ENCODE assay signal across 1 cellular context in genomic region chr2:202634556-202635440, GRCh38.
TF ChIP-seq lines count a peak whose summit lies in the region.

TSS of gene FAM117B (plus strand) at chr2:202634969. CDS start at chr2:202635188, 219 bp downstream.

TF ChIP-seq in HepG2, 621 proteins besides CTCF, POLR2A, EP300 and RAD21 (continued from another document):
- no peak for TF ChIP-seq KIAA2018 (CRISPR knock-in tag; IDR thresholded peaks at IDR 0.05; ENCODE audit: borderline replicate concordance)
- no peak for TF ChIP-seq NR2F6 (IDR thresholded peaks at IDR 0.05)
- peak; percentile 31; the same call in 1 of the 2 replicates for TF ChIP-seq NR2F6 (CRISPR knock-in tag; IDR thresholded peaks at IDR 0.05)
- TF ChIP-seq ZNF609 (CRISPR knock-in tag; IDR thresholded peaks at IDR 0.05; ENCODE audit: borderline replicate concordance), result peak; percentile 42; the same call in 1 of the 2 replicates
- TF ChIP-seq ZNF598 (CRISPR knock-in tag; IDR thresholded peaks at IDR 0.05; ENCODE audit: borderline replicate concordance), result peak; percentile 96
- TF ChIP-seq, protein P1, sequence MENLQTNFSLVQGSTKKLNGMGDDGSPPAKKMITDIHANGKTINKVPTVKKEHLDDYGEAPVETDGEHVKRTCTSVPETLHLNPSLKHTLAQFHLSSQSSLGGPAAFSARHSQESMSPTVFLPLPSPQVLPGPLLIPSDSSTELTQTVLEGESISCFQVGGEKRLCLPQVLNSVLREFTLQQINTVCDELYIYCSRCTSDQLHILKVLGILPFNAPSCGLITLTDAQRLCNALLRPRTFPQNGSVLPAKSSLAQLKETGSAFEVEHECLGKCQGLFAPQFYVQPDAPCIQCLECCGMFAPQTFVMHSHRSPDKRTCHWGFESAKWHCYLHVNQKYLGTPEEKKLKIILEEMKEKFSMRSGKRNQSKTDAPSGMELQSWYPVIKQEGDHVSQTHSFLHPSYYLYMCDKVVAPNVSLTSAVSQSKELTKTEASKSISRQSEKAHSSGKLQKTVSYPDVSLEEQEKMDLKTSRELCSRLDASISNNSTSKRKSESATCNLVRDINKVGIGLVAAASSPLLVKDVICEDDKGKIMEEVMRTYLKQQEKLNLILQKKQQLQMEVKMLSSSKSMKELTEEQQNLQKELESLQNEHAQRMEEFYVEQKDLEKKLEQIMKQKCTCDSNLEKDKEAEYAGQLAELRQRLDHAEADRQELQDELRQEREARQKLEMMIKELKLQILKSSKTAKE (CRISPR knock-in tag; IDR thresholded peaks at IDR 0.05; ENCODE audit: borderline replicate concordance), result peak; percentile 78; the same call in 1 of the 2 replicates
- TF ChIP-seq BHLHE40 (IDR thresholded peaks at IDR 0.05; ENCODE audit: low read length), result peak; percentile 96
- TF ChIP-seq ZNF274 (CRISPR knock-in tag; IDR thresholded peaks at IDR 0.05), result peak; percentile 93
- peak; percentile 84; the same call in 1 of the 2 replicates for TF ChIP-seq ZNF747 (CRISPR knock-in tag; IDR thresholded peaks at IDR 0.05; ENCODE audit: borderline replicate concordance)
- TF ChIP-seq CHD4 (IDR thresholded peaks at IDR 0.05; ENCODE audit: borderline replicate concordance, low read length), result no peak
- TF ChIP-seq CAMTA2 (CRISPR knock-in tag; IDR thresholded peaks at IDR 0.05; ENCODE audit: borderline replicate concordance), result peak; percentile 79; the same call in 1 of the 2 replicates
- no peak for TF ChIP-seq TGIF2 (CRISPR knock-in tag; IDR thresholded peaks at IDR 0.05)
- TF ChIP-seq DNMT1 (CRISPR knock-in tag; IDR thresholded peaks at IDR 0.05), result no peak
- no peak for TF ChIP-seq JUN (CRISPR knock-in tag; IDR thresholded peaks at IDR 0.05)
- TF ChIP-seq ETV5 (CRISPR knock-in tag; IDR thresholded peaks at IDR 0.05; ENCODE audit: borderline replicate concordance), result peak; percentile 64
- TF ChIP-seq ZNF567 (CRISPR knock-in tag; IDR thresholded peaks at IDR 0.05; ENCODE audit: borderline replicate concordance), result no peak
- TF ChIP-seq ZNF296 (CRISPR knock-in tag; conservative IDR thresholded peaks at IDR 0.05), result no peak
- no peak for TF ChIP-seq HCFC1 (IDR thresholded peaks at IDR 0.05; ENCODE audit: low read depth, low read length)
- 0 out of 2 replicates have a peak, but pooled peaks have one; percentile 19 for TF ChIP-seq ZNF777 (CRISPR knock-in tag; IDR thresholded peaks at IDR 0.05)
- TF ChIP-seq SOX6 (IDR thresholded peaks at IDR 0.05), result no peak
- peak; percentile 85 for TF ChIP-seq SOX6 (CRISPR knock-in tag; IDR thresholded peaks at IDR 0.05)
- no peak for TF ChIP-seq ELF4 (CRISPR knock-in tag; IDR thresholded peaks at IDR 0.05; ENCODE audit: borderline replicate concordance)
- no peak; the same call in 1 of the 2 replicates for TF ChIP-seq IRX3 (CRISPR knock-in tag; IDR thresholded peaks at IDR 0.05; ENCODE audit: borderline replicate concordance, low read depth)
- peak; percentile 51 for TF ChIP-seq FOXO1 (CRISPR knock-in tag; IDR thresholded peaks at IDR 0.05)
- no peak for TF ChIP-seq LCORL (IDR thresholded peaks at IDR 0.05)
- peak; percentile 77 for TF ChIP-seq LCORL (CRISPR knock-in tag; IDR thresholded peaks at IDR 0.05)
- no peak for TF ChIP-seq SUZ12 (IDR thresholded peaks at IDR 0.05; ENCODE audit: low read depth, low read length)
- TF ChIP-seq, protein P2, sequence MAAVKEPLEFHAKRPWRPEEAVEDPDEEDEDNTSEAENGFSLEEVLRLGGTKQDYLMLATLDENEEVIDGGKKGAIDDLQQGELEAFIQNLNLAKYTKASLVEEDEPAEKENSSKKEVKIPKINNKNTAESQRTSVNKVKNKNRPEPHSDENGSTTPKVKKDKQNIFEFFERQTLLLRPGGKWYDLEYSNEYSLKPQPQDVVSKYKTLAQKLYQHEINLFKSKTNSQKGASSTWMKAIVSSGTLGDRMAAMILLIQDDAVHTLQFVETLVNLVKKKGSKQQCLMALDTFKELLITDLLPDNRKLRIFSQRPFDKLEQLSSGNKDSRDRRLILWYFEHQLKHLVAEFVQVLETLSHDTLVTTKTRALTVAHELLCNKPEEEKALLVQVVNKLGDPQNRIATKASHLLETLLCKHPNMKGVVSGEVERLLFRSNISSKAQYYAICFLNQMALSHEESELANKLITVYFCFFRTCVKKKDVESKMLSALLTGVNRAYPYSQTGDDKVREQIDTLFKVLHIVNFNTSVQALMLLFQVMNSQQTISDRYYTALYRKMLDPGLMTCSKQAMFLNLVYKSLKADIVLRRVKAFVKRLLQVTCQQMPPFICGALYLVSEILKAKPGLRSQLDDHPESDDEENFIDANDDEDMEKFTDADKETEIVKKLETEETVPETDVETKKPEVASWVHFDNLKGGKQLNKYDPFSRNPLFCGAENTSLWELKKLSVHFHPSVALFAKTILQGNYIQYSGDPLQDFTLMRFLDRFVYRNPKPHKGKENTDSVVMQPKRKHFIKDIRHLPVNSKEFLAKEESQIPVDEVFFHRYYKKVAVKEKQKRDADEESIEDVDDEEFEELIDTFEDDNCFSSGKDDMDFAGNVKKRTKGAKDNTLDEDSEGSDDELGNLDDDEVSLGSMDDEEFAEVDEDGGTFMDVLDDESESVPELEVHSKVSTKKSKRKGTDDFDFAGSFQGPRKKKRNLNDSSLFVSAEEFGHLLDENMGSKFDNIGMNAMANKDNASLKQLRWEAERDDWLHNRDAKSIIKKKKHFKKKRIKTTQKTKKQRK (IDR thresholded peaks at IDR 0.05; ENCODE audit: low read length), result no peak
